Comparison of ENCODE assay signal across 14 cellular contexts in the genomic region with DNA sequence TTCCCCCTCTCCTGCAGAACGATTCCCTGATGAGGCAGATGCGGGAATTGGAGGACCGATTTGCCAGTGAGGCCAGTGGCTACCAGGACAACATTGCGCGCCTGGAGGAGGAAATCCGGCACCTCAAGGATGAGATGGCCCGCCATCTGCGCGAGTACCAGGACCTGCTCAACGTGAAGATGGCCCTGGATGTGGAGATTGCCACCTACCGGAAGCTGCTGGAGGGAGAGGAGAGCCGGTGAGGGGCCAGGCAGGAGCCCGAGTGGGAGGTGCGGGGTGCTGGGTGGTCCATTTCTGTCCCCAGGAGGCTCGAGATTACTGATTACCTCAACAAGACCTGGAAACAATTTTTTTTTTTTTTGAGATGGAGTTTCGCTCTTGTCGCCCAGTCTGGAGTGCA. TPM values are rescaled to one million over a fixed set of nuclear protein-coding genes. Genes with fewer than 3 reads are reported as not detected.
"Had no signal": no experiment of that assay in that cellular context is flagged by ENCODE, and none has a peak within 500 bp of the region (broad histone marks: within the 10 kb centered on the region; RNA-seq: fewer than 3 reads in every experiment).

No MANE protein-coding gene starts in this region.

- H3K27ac ChIP-seq: brain microvascular endothelial cell, epithelial cell of prostate, right lobe of liver had no signal

- H3K4me3 ChIP-seq: right lobe of liver had no signal

- H3K9me3 ChIP-seq: right lobe of liver had no signal

- H3K36me3 Mint-ChIP-seq: activated naive CD8-positive, alpha-beta T cell treated with anti-CD3 and anti-CD28 coated beads, Interleukin-2, amount 10 ng/mL, durations not matched to agents 7 days and 5 days; stimulated activated memory B cell treated with anti-CD40 and anti-IgM and Interleukin-4, amounts not matched to agents 10 μg/mL and 1 μg/mL and 100 μg/mL, for 72 hours; type B pancreatic cell had no signal

- ATAC-seq: effector memory CD8-positive, alpha-beta T cell; right lobe of liver; stimulated activated memory B cell treated with anti-CD40 and anti-IgM and Interleukin-4, amounts not matched to agents 10 μg/mL and 1 μg/mL and 100 μg/mL, for 72 hours had no signal

- H3K9me3 Mint-ChIP-seq: activated B cell treated with CpG ODN at 0.5 μM for 24 hours; activated naive CD8-positive, alpha-beta T cell treated with anti-CD3 and anti-CD28 coated beads, Interleukin-2, amount 10 ng/mL, durations not matched to agents 7 days and 5 days; dendritic cell treated with granulocyte-macrophage colony-stimulating factor and Interleukin-4, amounts not matched to agents 40 ng/mL and 50 ng/mL, for 4 days; effector memory CD8-positive, alpha-beta T cell; stimulated activated memory B cell treated with anti-CD40 and anti-IgM and Interleukin-4, amounts not matched to agents 10 μg/mL and 1 μg/mL and 100 μg/mL, for 72 hours; type B pancreatic cell had no signal

- H3K27ac Mint-ChIP-seq: activated B cell treated with CpG ODN at 0.5 μM for 24 hours; activated naive CD8-positive, alpha-beta T cell treated with anti-CD3 and anti-CD28 coated beads, Interleukin-2, amount 10 ng/mL, durations not matched to agents 7 days and 5 days; dendritic cell treated with granulocyte-macrophage colony-stimulating factor and Interleukin-4, amounts not matched to agents 40 ng/mL and 50 ng/mL, for 4 days; effector memory CD8-positive, alpha-beta T cell; stimulated activated memory B cell treated with anti-CD40 and anti-IgM and Interleukin-4, amounts not matched to agents 10 μg/mL and 1 μg/mL and 100 μg/mL, for 72 hours; type B pancreatic cell had no signal

- H3K4me1 ChIP-seq: right lobe of liver had no signal

- DNase-seq: activated B cell treated with CpG ODN at 0.5 μM for 24 hours; activated CD4-positive, alpha-beta T cell treated with anti-CD3 and anti-CD28 coated beads for 48 hours; activated CD8-positive, alpha-beta memory T cell treated with anti-CD3 and anti-CD28 coated beads, Interleukin-2, amount 50 U/mL, for 48 hours; activated naive CD8-positive, alpha-beta T cell treated with anti-CD3 and anti-CD28 coated beads, Interleukin-2, amount 10 ng/mL, durations not matched to agents 7 days and 5 days; brain microvascular endothelial cell; effector memory CD8-positive, alpha-beta T cell; mesendoderm; right lobe of liver; substantia nigra had no signal

- H3K4me1 Mint-ChIP-seq: activated B cell treated with CpG ODN at 0.5 μM for 24 hours; stimulated activated memory B cell treated with anti-CD40 and anti-IgM and Interleukin-4, amounts not matched to agents 10 μg/mL and 1 μg/mL and 100 μg/mL, for 72 hours had no signal

- H3K4me3 Mint-ChIP-seq: activated B cell treated with CpG ODN at 0.5 μM for 24 hours; activated naive CD8-positive, alpha-beta T cell treated with anti-CD3 and anti-CD28 coated beads, Interleukin-2, amount 10 ng/mL, durations not matched to agents 7 days and 5 days; dendritic cell treated with granulocyte-macrophage colony-stimulating factor and Interleukin-4, amounts not matched to agents 40 ng/mL and 50 ng/mL, for 4 days; effector memory CD8-positive, alpha-beta T cell; stimulated activated memory B cell treated with anti-CD40 and anti-IgM and Interleukin-4, amounts not matched to agents 10 μg/mL and 1 μg/mL and 100 μg/mL, for 72 hours; type B pancreatic cell had no signal

- H3K36me3 ChIP-seq: brain microvascular endothelial cell, right lobe of liver had no signal

RNA-seq across cellular contexts. Expression of a gene that starts 3.1 kb away (rescaled TPM):
- total RNA-seq: activated B cell treated with CpG ODN at 0.5 μM for 24 hours; activated naive CD8-positive, alpha-beta T cell treated with anti-CD3 and anti-CD28 coated beads, Interleukin-2, amount 10 ng/mL, durations not matched to agents 7 days and 5 days; T-helper 2 cell treated with Interferon-gamma antibody and Interleukin-4, amounts not matched to agents 100 ng/mL and 5 ng/mL, for 36 hours had no signal
